In genomic region chr2:234974501-234975385, GRCh38 we compare ENCODE assay signal across 11 cellular contexts. TPM values are rescaled to one million over a fixed set of nuclear protein-coding genes. Genes with fewer than 3 reads are reported as not detected.
DNase-seq lines count a peak whose midpoint lies in the region; ATAC-seq, FAIRE-seq and TF ChIP-seq lines count a peak whose summit lies in the region.
"Had no signal": no experiment of that assay in that cellular context is flagged by ENCODE, and none has a peak within 500 bp of the region (broad histone marks: within the 10 kb centered on the region; RNA-seq: fewer than 3 reads in every experiment).

No MANE protein-coding gene starts in this region.

- H3K27me3 ChIP-seq in gastroesophageal sphincter: no peaks in the 10 kb centered on the region

- WGBS in gastroesophageal sphincter (ENCODE audit: low coverage in 1 of 2), 2 donors: 56 to 64% methylated on average over 4 to 14 of the region's 30 CpGs

- no peaks in the 10 kb centered on the region for H3K36me3 ChIP-seq in gastroesophageal sphincter

- no peaks in the 10 kb centered on the region for H3K27me3 Mint-ChIP-seq in osteocyte (ENCODE audit: unreplicated experiment)

- no peak for TF ChIP-seq POLR2A in gastroesophageal sphincter (IDR thresholded peaks at IDR 0.05)

- no peak overlapping the region for H3K4me3 ChIP-seq in gastroesophageal sphincter

- no peaks in the 10 kb centered on the region for H3K9me3 Mint-ChIP-seq in osteocyte (ENCODE audit: unreplicated experiment)

- H3K4me1 Mint-ChIP-seq in osteocyte (ENCODE audit: unreplicated experiment): peaks cover 73% of the 10 kb centered on the region
- H3K4me1 Mint-ChIP-seq: CD8-positive, alpha-beta memory T cell had no signal

- TF ChIP-seq CTCF in gastroesophageal sphincter (IDR thresholded peaks at IDR 0.05): no peak
- no peak for TF ChIP-seq CTCF in osteocyte (IDR thresholded peaks at IDR 0.05)

- ATAC-seq in gastroesophageal sphincter (peak; percentile 69), HG03571 (IDR thresholded peaks at IDR 0.05; ENCODE audit: unreplicated experiment) (no peak), GM19455 (IDR thresholded peaks at IDR 0.05; ENCODE audit: unreplicated experiment) (no peak)

- peak overlapping the region; percentile 14 for H3K4me3 Mint-ChIP-seq in osteocyte (ENCODE audit: unreplicated experiment)
- H3K4me3 Mint-ChIP-seq: activated T-helper 1 cell treated with anti-CD3 and anti-CD28 coated beads, Interleukin-12 subunit alpha, Interleukin-12 subunit beta, Interleukin-2, Interleukin-4 antibody, amounts not matched to agents 30 ng/mL and 10 ng/mL and 1 ng/mL, durations not matched to agents 14 hours and 24 hours and 36 hours; CD8-positive, alpha-beta memory T cell had no signal

- peak overlapping the region in 3 of 4 donors; percentile 14 to 41 (median 41) for H3K27ac ChIP-seq in gastroesophageal sphincter
- H3K27ac ChIP-seq: epithelial cell of prostate had no signal

- FAIRE-seq in RCC 7860 (lab: Jason Lieb, UNC): no peak

- H3K9me3 ChIP-seq in gastroesophageal sphincter: no peaks in the 10 kb centered on the region

- TF ChIP-seq EP300 in gastroesophageal sphincter (IDR thresholded peaks at IDR 0.05): no peak

- DNase-seq in AG20443 (ENCODE audit: low spot score) (peak; percentile 75), RCC 7860 (ENCODE audit: low spot score) (peak; percentile 35), osteocyte (ENCODE audit: extremely low spot score, unreplicated experiment) (no peak), RPMI8226 (no peak), activated gamma-delta T cell (lab: John Stamatoyannopoulos, UW) (no peak)
- DNase-seq: CD8-positive, alpha-beta memory T cell had no signal

- H3K36me3 Mint-ChIP-seq in osteocyte (ENCODE audit: unreplicated experiment): peaks cover 4% of the 10 kb centered on the region
- H3K36me3 Mint-ChIP-seq: CD8-positive, alpha-beta memory T cell had no signal

- peaks cover 0 to 65% (median 14%) of the 10 kb centered on the region in 3 donors for H3K4me1 ChIP-seq in gastroesophageal sphincter

- H3K27ac Mint-ChIP-seq in osteocyte (ENCODE audit: unreplicated experiment): peak overlapping the region; percentile 3
- H3K27ac Mint-ChIP-seq: activated T-helper 1 cell treated with anti-CD3 and anti-CD28 coated beads, Interleukin-12 subunit alpha, Interleukin-12 subunit beta, Interleukin-2, Interleukin-4 antibody, amounts not matched to agents 30 ng/mL and 10 ng/mL and 1 ng/mL, durations not matched to agents 14 hours and 24 hours and 36 hours; CD8-positive, alpha-beta memory T cell had no signal

RNA-seq across cellular contexts. Expression of gene SH3BP4, which starts 22.9 kb away (rescaled TPM):
- total RNA-seq in gastroesophageal sphincter (10 to 100 TPM; 29.3 to 63.0 (median 42.9) TPM), osteocyte (60.1 and 62.1 TPM in 2 replicates)

Comparison
In these comparisons a context has a peak if more than half of its experiments do, and no peak if none do; other contexts are left out.
1. DNase-seq: peak in AG20443 (single experiment) and RCC 7860 (single experiment); none in osteocyte (single experiment), RPMI8226 (single experiment) and activated gamma-delta T cell (single experiment).